Comparison of ENCODE assay signal across 9 cellular contexts in the genomic region with DNA sequence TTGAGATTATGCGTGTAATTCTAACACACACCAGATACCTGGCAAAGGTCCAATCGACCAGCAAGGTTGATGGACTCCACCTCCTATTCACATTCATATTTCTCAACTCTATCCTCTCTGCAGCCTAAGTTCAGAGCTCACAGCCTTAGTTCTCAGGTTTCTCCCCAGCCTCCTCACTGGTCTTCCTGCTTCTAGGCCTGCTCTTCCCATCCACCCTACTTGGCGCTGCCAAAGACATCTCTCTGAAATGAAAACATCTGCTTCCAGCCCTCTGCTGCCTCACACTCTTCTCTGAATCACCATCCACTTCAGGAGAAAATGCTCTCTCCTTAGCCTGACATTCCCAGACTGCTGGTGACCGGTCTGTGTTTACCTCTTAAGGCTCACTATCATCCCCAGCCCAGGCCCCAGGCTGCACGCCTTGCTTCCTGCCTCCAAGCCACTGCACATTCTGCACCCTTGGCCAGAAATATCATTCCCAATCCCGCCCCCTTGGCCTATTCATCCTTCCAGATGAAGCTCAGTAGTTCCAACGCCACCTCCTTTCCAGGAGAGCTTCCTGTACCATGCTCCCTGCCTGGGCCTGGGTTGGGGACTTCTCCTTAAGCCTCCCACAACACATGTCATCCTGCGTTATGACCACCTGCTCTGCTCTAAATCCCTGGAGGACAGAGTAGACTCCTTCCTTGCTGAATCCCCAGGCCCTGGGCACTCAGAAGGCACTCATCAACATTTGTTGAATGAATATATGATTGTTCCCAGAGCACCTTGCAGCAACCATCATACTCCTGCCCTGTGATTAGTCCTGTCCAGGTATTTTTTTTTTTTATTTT. TPM values are rescaled to one million over a fixed set of nuclear protein-coding genes. Genes with fewer than 3 reads are reported as not detected.
DNase-seq lines count a peak whose midpoint lies in the region; TF ChIP-seq lines count a peak whose summit lies in the region.
"Had no signal": no experiment of that assay in that cellular context is flagged by ENCODE, and none has a peak within 500 bp of the region (broad histone marks: within the 10 kb centered on the region; RNA-seq: fewer than 3 reads in every experiment).

No MANE protein-coding gene starts in this region.

- H3K27me3 ChIP-seq in WERI-Rb-1 (ENCODE audit: insufficient read depth, low read depth, severe bottlenecking) (no peaks in the 10 kb centered on the region), hepatocyte (no peaks in the 10 kb centered on the region), testis (no peaks in the 10 kb centered on the region)

- H2AFZ ChIP-seq in hepatocyte, result no peak overlapping the region

- H3K36me3 Mint-ChIP-seq in activated CD4-positive, alpha-beta T cell treated with anti-CD3 and anti-CD28 coated beads, Interleukin-2, amount 10 ng/mL, durations not matched to agents 7 days and 5 days (ENCODE audit: low read depth), result no peaks in the 10 kb centered on the region

- H3K27ac ChIP-seq in WERI-Rb-1 (peak overlapping the region; percentile 32), hepatocyte (peak overlapping the region; percentile 96), testis (peak overlapping the region in 1 of 2 donors; percentile 63)

- DNase-seq in activated CD4-positive, alpha-beta T cell treated with anti-CD3 and anti-CD28 coated beads, Interleukin-2, amount 10 ng/mL, durations not matched to agents 7 days and 5 days, result no peak
- DNase-seq in activated CD4-positive, alpha-beta T cell treated with anti-CD3 and anti-CD28 coated beads for 48 hours, result no peak
- DNase-seq in WERI-Rb-1 (peak; percentile 82), hepatocyte (ENCODE audit: low spot score) (peak; percentile 63), testis (peak; percentile 59), Ammon's horn (ENCODE audit: low spot score) (no peak), 8988T (no peak), COR-L47 (lab: John Stamatoyannopoulos, UW) (no peak)

- H3K4me2 ChIP-seq in hepatocyte, result peak overlapping the region; percentile 97

- no peak for TF ChIP-seq CTCF in WERI-Rb-1 (IDR thresholded peaks at IDR 0.05; ENCODE audit: low read depth, low read length)
- no peak for TF ChIP-seq CTCF in hepatocyte (IDR thresholded peaks at IDR 0.05; ENCODE audit: poor library complexity)
- TF ChIP-seq CTCF in testis (IDR thresholded peaks at IDR 0.05), result no peak

- no peak for TF ChIP-seq POLR2A in testis (IDR thresholded peaks at IDR 0.05)

- peak overlapping the region; percentile 20 for H3K27ac Mint-ChIP-seq in activated CD4-positive, alpha-beta T cell treated with anti-CD3 and anti-CD28 coated beads, Interleukin-2, amount 10 ng/mL, durations not matched to agents 7 days and 5 days

- no peaks in the 10 kb centered on the region for H3K9me3 Mint-ChIP-seq in activated CD4-positive, alpha-beta T cell treated with anti-CD3 and anti-CD28 coated beads, Interleukin-2, amount 10 ng/mL, durations not matched to agents 7 days and 5 days
- H3K9me3 Mint-ChIP-seq: neural crest cell had no signal

- CTCF ChIA-PET in activated CD4-positive, alpha-beta T cell treated with anti-CD3 and anti-CD28 coated beads, Interleukin-2, amount 10 ng/mL, durations not matched to agents 7 days and 5 days (lab: Charles Lee), result interaction anchor here (0.6 to 1.6 kb wide), 6 partner anchors 11 to 251 kb away, joined by 3 read pairs; no protein-coding TSS in a partner anchor

- H3K79me2 ChIP-seq in hepatocyte, result peaks cover 75% of the 10 kb centered on the region

- intact Hi-C loops in testis (cut with DNase I; ENCODE audit: low total_unique reads), result no loop called here

- H3K4me3 Mint-ChIP-seq in activated CD4-positive, alpha-beta T cell treated with anti-CD3 and anti-CD28 coated beads, Interleukin-2, amount 10 ng/mL, durations not matched to agents 7 days and 5 days, result no peak overlapping the region

- H4K20me1 ChIP-seq in hepatocyte (ENCODE audit: insufficient read depth, poor library complexity, severe bottlenecking), result no peaks in the 10 kb centered on the region

- H3K27me3 Mint-ChIP-seq in activated CD4-positive, alpha-beta T cell treated with anti-CD3 and anti-CD28 coated beads, Interleukin-2, amount 10 ng/mL, durations not matched to agents 7 days and 5 days, result no peaks in the 10 kb centered on the region

- H3K4me3 ChIP-seq in WERI-Rb-1 (ENCODE audit: low read depth, low read length) (no peak overlapping the region), hepatocyte (no peak overlapping the region), testis (no peak overlapping the region)

- WGBS in hepatocyte (ENCODE audit: low lambda C conversion rate, missing lambda C conversion rate), result 46% methylated on average over 8 of the region's 8 CpGs
- WGBS in testis, 2 donors, result 54 to 55% methylated on average over 8 of the region's 8 CpGs

- no peaks in the 10 kb centered on the region for H3K9me2 ChIP-seq in hepatocyte (replicated peaks; ENCODE audit: insufficient read depth)

- peaks cover 81% of the 10 kb centered on the region for H3K4me1 Mint-ChIP-seq in activated CD4-positive, alpha-beta T cell treated with anti-CD3 and anti-CD28 coated beads, Interleukin-2, amount 10 ng/mL, durations not matched to agents 7 days and 5 days

- H3K9me3 ChIP-seq in WERI-Rb-1 (ENCODE audit: severe bottlenecking), result no peaks in the 10 kb centered on the region
- no peaks in the 10 kb centered on the region for H3K9me3 ChIP-seq in hepatocyte (ENCODE audit: low read depth)
- H3K9me3 ChIP-seq in testis, result no peaks in the 10 kb centered on the region

- H3K36me3 ChIP-seq in WERI-Rb-1, result peaks cover 3% of the 10 kb centered on the region; the same call in 1 of the 2 replicates
- H3K36me3 ChIP-seq in hepatocyte (replicated peaks; ENCODE audit: insufficient read depth, low read depth), result no peaks in the 10 kb centered on the region
- no peaks in the 10 kb centered on the region for H3K36me3 ChIP-seq in testis (ENCODE audit: low read depth, missing control alignments)

- POLR2A ChIA-PET in activated CD4-positive, alpha-beta T cell treated with anti-CD3 and anti-CD28 coated beads, Interleukin-2, amount 10 ng/mL, durations not matched to agents 7 days and 5 days (lab: Charles Lee), result no interaction called here

- peaks cover 78% of the 10 kb centered on the region for H3K4me1 ChIP-seq in hepatocyte (ENCODE audit: insufficient read depth)
- H3K4me1 ChIP-seq in testis, result peaks cover 59% of the 10 kb centered on the region

RNA-seq across cellular contexts. Expression of gene ARRB1, which starts 3.5 kb away (rescaled TPM):
- total RNA-seq in activated CD4-positive, alpha-beta T cell treated with anti-CD3 and anti-CD28 coated beads, Interleukin-2, amount 10 ng/mL, durations not matched to agents 7 days and 5 days, result 10 to 100 TPM; 24.3 to 29.5 TPM
- total RNA-seq in hepatocyte (83.2 and 91.3 TPM in 2 replicates), testis (1 to 10 TPM; 8.4 to 8.5 TPM)
- polyA plus RNA-seq in hepatocyte (15.2 and 16.2 TPM in 2 replicates), testis (ENCODE audit: insufficient read depth, low read depth, low replicate concordance) (9.8 TPM)

RNA-seq across cellular contexts. Expression of gene RPS3, which starts 51.3 kb away (rescaled TPM):
- 1,000 to 10,000 TPM; 2,943 to 3,099 TPM for total RNA-seq in activated CD4-positive, alpha-beta T cell treated with anti-CD3 and anti-CD28 coated beads, Interleukin-2, amount 10 ng/mL, durations not matched to agents 7 days and 5 days
- total RNA-seq in hepatocyte (1,201 and 1,418 TPM in 2 replicates), testis (100 to 1,000 TPM; 464 to 925 TPM)
- polyA plus RNA-seq in hepatocyte (1,042 and 1,094 TPM in 2 replicates), testis (ENCODE audit: insufficient read depth, low read depth, low replicate concordance) (1,294 TPM)

Comparison
In these comparisons a context has a peak if more than half of its experiments do, and no peak if none do; other contexts are left out.
1. DNase-seq: peak in WERI-Rb-1 (single experiment), hepatocyte (single experiment) and testis (single experiment); none in activated CD4-positive, alpha-beta T cell treated with anti-CD3 and anti-CD28 coated beads, Interleukin-2, amount 10 ng/mL, durations not matched to agents 7 days and 5 days (single experiment), activated CD4-positive, alpha-beta T cell treated with anti-CD3 and anti-CD28 coated beads for 48 hours (single experiment), Ammon's horn (single experiment), 8988T (single experiment) and COR-L47 (single experiment).